17 cellular contexts compared by ENCODE assay signal in the genomic region with DNA sequence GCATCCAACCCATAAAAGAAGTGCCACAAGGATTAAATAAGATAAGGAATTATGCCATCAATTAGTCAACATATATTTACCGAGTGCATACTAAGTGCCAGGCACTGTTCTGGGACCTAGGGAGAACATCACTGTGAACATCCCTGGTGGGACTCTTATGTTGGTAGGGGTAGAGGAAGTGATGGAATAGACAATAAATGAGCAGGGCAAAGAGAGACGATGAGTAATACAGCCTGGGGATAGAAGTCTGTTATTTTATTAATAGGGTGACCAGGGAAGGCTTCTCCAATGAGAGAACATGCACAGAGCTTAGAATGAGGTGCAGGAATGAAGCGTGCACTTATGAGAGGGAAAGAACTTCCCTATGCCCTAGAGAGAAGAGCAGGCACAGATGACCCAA.
"Had no signal": no experiment of that assay in that cellular context is flagged by ENCODE, and none has a peak within 500 bp of the region (broad histone marks: within the 10 kb centered on the region; RNA-seq: fewer than 3 reads in every experiment).

No MANE protein-coding gene starts in this region.

- H3K36me3 ChIP-seq: left lung, upper lobe of left lung had no signal

- H3K9me3 ChIP-seq: left lung, upper lobe of left lung had no signal

- H3K4me3 ChIP-seq: coronary artery, left lung, lung, upper lobe of left lung had no signal

- H3K27ac ChIP-seq: coronary artery, epithelial cell of prostate, left lung, upper lobe of left lung had no signal

- H3K27me3 ChIP-seq: left lung, upper lobe of left lung had no signal

- DNase-seq: activated B cell treated with CpG ODN at 0.5 μM for 24 hours; activated CD4-positive, alpha-beta T cell treated with anti-CD3 and anti-CD28 coated beads for 36 hours; activated CD4-positive, alpha-beta T cell treated with anti-CD3 and anti-CD28 coated beads, Interleukin-2, amount 50 U/mL, for 4 hours; activated CD8-positive, alpha-beta memory T cell treated with anti-CD3 and anti-CD28 coated beads, Interleukin-2, amount 50 U/mL, for 48 hours; activated naive CD4-positive, alpha-beta T cell treated with Interleukin-2 at 50 U/mL for 16 hours; activated naive CD8-positive, alpha-beta T cell treated with anti-CD3 and anti-CD28 coated beads for 36 hours; activated T-cell treated with anti-CD3 and anti-CD28 coated beads, Interleukin-2, amount 50 U/mL, for 4 hours; endodermal cell; left lung; naive thymus-derived CD8-positive, alpha-beta T cell; stimulated activated CD4-positive, alpha-beta T cell treated with anti-CD3 and anti-CD28 coated beads, Interleukin-4, amount 100 ng/mL, for 24 hours; stimulated activated naive CD8-positive, alpha-beta T cell treated with anti-CD3 and anti-CD28 coated beads, Interleukin-15, Interleukin-2, amounts not matched to agents 100 U/mL and 50 U/mL, for 24 hours; T1000; upper lobe of left lung had no signal

- ATAC-seq: activated CD4-positive, alpha-beta T cell treated with anti-CD3 and anti-CD28 coated beads for 36 hours; activated T-cell treated with anti-CD3 and anti-CD28 coated beads, Interleukin-2, amount 50 U/mL, for 4 hours; left lung; naive thymus-derived CD8-positive, alpha-beta T cell; stimulated activated naive CD8-positive, alpha-beta T cell treated with anti-CD3 and anti-CD28 coated beads, Interleukin-15, Interleukin-2, amounts not matched to agents 100 U/mL and 50 U/mL, for 24 hours had no signal
